In genomic region chr10:92387289-92387940, GRCh38 we compare ENCODE assay signal across 1 cellular context.
TF ChIP-seq lines count a peak whose summit lies in the region.

No MANE protein-coding gene starts in this region.

TF ChIP-seq in HepG2, 621 proteins besides CTCF, POLR2A, EP300 and RAD21 (continued from another document):
- TF ChIP-seq EHMT2 (IDR thresholded peaks at IDR 0.05; ENCODE audit: borderline replicate concordance, low read depth, low read length): peak; percentile 95
- TF ChIP-seq SP1 (IDR thresholded peaks at IDR 0.05): no peak
- TF ChIP-seq SP1 (CRISPR knock-in tag; IDR thresholded peaks at IDR 0.05): peak; percentile 57; the same call in 1 of the 2 replicates
- no peak for TF ChIP-seq ZNF326 (CRISPR knock-in tag; IDR thresholded peaks at IDR 0.05; ENCODE audit: borderline replicate concordance)
- TF ChIP-seq SMAD1 (CRISPR knock-in tag; IDR thresholded peaks at IDR 0.05; ENCODE audit: borderline replicate concordance, low read depth): no peak
- TF ChIP-seq MIER2 (CRISPR knock-in tag; IDR thresholded peaks at IDR 0.05): peak; percentile 98
- TF ChIP-seq WIZ (CRISPR knock-in tag; IDR thresholded peaks at IDR 0.05): peak; percentile 73
- TF ChIP-seq NR2F1 (CRISPR knock-in tag; IDR thresholded peaks at IDR 0.05): no peak
- 0 out of 2 replicates have a peak, but pooled peaks have one; percentile 50 for TF ChIP-seq MEIS2 (CRISPR knock-in tag; IDR thresholded peaks at IDR 0.05)
- no peak for TF ChIP-seq ZNF615 (CRISPR knock-in tag; IDR thresholded peaks at IDR 0.05; ENCODE audit: borderline replicate concordance)
- TF ChIP-seq TFAP4 (IDR thresholded peaks at IDR 0.05; ENCODE audit: borderline replicate concordance, low read depth): peak; percentile 37; the same call in 1 of the 2 replicates
- TF ChIP-seq TFE3 (CRISPR knock-in tag; IDR thresholded peaks at IDR 0.05): 0 out of 2 replicates have a peak, but pooled peaks have one; percentile 23
- no peak for TF ChIP-seq ZBTB21 (CRISPR knock-in tag; IDR thresholded peaks at IDR 0.05)
- TF ChIP-seq ATF1 (CRISPR knock-in tag; IDR thresholded peaks at IDR 0.05): 0 out of 2 replicates have a peak, but pooled peaks have one; percentile 13
- peak; percentile 76 to 96 for TF ChIP-seq REST (IDR thresholded peaks at IDR 0.05; ENCODE audit: borderline replicate concordance in 1 of 2, low read depth in 1 of 2, low read length in 2 of 2)
- peak; percentile 87 for TF ChIP-seq SAP130 (CRISPR knock-in tag; IDR thresholded peaks at IDR 0.05; ENCODE audit: low read depth)
- peak; percentile 42; the same call in 1 of the 2 replicates for TF ChIP-seq ARID4A (CRISPR knock-in tag; IDR thresholded peaks at IDR 0.05; ENCODE audit: borderline replicate concordance)
- 0 out of 2 replicates have a peak, but pooled peaks have one; percentile 25 for TF ChIP-seq RARA (CRISPR knock-in tag; IDR thresholded peaks at IDR 0.05)
- peak; percentile 52; the same call in 1 of the 2 replicates for TF ChIP-seq ZNF644 (CRISPR knock-in tag; IDR thresholded peaks at IDR 0.05; ENCODE audit: low read depth)
- TF ChIP-seq TGIF2 (CRISPR knock-in tag; IDR thresholded peaks at IDR 0.05): peak; percentile 91
- 0 out of 2 replicates have a peak, but pooled peaks have one; percentile 35 for TF ChIP-seq ERF (CRISPR knock-in tag; IDR thresholded peaks at IDR 0.05)
- TF ChIP-seq ZNF331 (CRISPR knock-in tag; IDR thresholded peaks at IDR 0.05): 0 out of 2 replicates have a peak, but pooled peaks have one; percentile 40
- peak; percentile 27; the same call in 1 of the 2 replicates for TF ChIP-seq THAP11 (CRISPR knock-in tag; IDR thresholded peaks at IDR 0.05)
- TF ChIP-seq ZNF7 (CRISPR knock-in tag; IDR thresholded peaks at IDR 0.05): no peak
- TF ChIP-seq ZBTB20 (CRISPR knock-in tag; IDR thresholded peaks at IDR 0.05; ENCODE audit: borderline replicate concordance, low read depth): peak; percentile 58; the same call in 1 of the 2 replicates
- 0 out of 2 replicates have a peak, but pooled peaks have one; percentile 58 for TF ChIP-seq STAT5B (CRISPR knock-in tag; IDR thresholded peaks at IDR 0.05)
- TF ChIP-seq ZFY (CRISPR knock-in tag; IDR thresholded peaks at IDR 0.05): no peak
- TF ChIP-seq CREB1 (IDR thresholded peaks at IDR 0.05): peak; percentile 24; the same call in 1 of the 2 replicates
- peak; percentile 47; the same call in 1 of the 2 replicates for TF ChIP-seq CREB1 (CRISPR knock-in tag; IDR thresholded peaks at IDR 0.05)
